In genomic region chr3:2940062-2940461, GRCh38 we compare ENCODE assay signal across 22 cellular contexts.
A peak's percentile ranks its signal among the peaks of the same experiment; 100 is the strongest.
DNase-seq lines count a peak whose midpoint lies in the region; ATAC-seq and TF ChIP-seq lines count a peak whose summit lies in the region.
"Had no signal": no experiment of that assay in that cellular context is flagged by ENCODE, and none has a peak within 500 bp of the region (broad histone marks: within the 10 kb centered on the region; RNA-seq: fewer than 3 reads in every experiment).

No MANE protein-coding gene starts in this region.

- no peak for TF ChIP-seq CTCF in GM12864 (IDR thresholded peaks at IDR 0.05; ENCODE audit: low read depth, low read length, missing control alignments)

- ATAC-seq in GM19467 (IDR thresholded peaks at IDR 0.05; ENCODE audit: unreplicated experiment), result peak; percentile 37
- peak; percentile 38 for ATAC-seq in HG02870 (IDR thresholded peaks at IDR 0.05; ENCODE audit: unreplicated experiment)
- peak; percentile 32 for ATAC-seq in HG03565 (IDR thresholded peaks at IDR 0.05; ENCODE audit: unreplicated experiment)
- no peak for ATAC-seq in GM18873 (IDR thresholded peaks at IDR 0.05; ENCODE audit: low FRiP score, unreplicated experiment)
- ATAC-seq: Panc1, T-cell had no signal

- peak; percentile 48 for DNase-seq in GM12864 (ENCODE audit: low read depth)
- DNase-seq in NCI-H2196 treated with DMSO at 0.1 percent for 48 hours (lab: John Stamatoyannopoulos, UW; ENCODE audit: unreplicated experiment), result no peak
- DNase-seq in NCI-H69 (lab: John Stamatoyannopoulos, UW), result no peak
- no peak for DNase-seq in SW 1271 (lab: John Stamatoyannopoulos, UW)
- DNase-seq: 8988T; BE2C; Calu3; CD4-positive, alpha-beta T cell; DMS53; HFFc6; IMR-90; Kasumi-1; NCI-H1417 treated with DMSO at 0.1 percent for 48 hours; NCI-H1930; NCI-H2171; T-cell; T-helper 9 cell had no signal

- no peak overlapping the region for H3K4me3 ChIP-seq in GM12864 (ENCODE audit: low read depth, low read length)
